ENCODE assay signal across 1 cellular context in the genomic region with DNA sequence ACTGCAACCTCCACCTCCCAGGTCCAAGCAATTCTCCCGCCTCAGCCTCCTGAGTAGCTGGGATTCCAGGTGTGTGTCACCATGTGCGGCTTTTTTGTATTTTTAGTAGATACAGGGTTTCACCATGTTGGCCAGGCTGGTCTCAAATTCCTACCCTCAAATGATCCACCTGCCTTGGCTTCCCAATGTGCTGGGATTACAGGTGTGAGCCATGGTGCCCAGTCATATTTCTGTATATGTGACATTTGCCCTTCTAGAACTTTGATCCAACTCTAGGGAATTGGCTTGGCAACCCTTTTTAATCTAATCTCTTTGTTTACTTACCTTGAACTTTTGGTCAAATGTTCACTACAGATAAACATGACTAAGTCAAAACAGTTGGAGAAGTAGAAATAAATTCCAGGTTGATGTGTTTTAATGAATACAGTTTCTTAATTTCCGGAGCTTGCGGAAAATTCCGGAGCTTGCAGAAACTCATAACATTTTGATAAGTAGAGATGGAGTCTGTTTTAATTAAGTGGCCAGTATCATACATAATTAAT.
TF ChIP-seq lines count a peak whose summit lies in the region.

No MANE protein-coding gene starts in this region.

TF ChIP-seq in H1, 55 proteins besides CTCF, POLR2A, EP300 and RAD21:
- TF ChIP-seq CHD7 (IDR thresholded peaks at IDR 0.05; ENCODE audit: insufficient replicate concordance, low read length): no peak
- TF ChIP-seq EGR1 (IDR thresholded peaks at IDR 0.05; ENCODE audit: borderline replicate concordance, low read depth, low read length): no peak
- no peak for TF ChIP-seq FOSL1 (IDR thresholded peaks at IDR 0.05; ENCODE audit: insufficient read depth, low read depth, low read length)
- TF ChIP-seq CHD2 (IDR thresholded peaks at IDR 0.05; ENCODE audit: low read length): no peak
- no peak for TF ChIP-seq TAF1 (IDR thresholded peaks at IDR 0.05; ENCODE audit: low read depth, low read length)
- TF ChIP-seq SP1 (IDR thresholded peaks at IDR 0.05; ENCODE audit: low read depth, low read length): no peak
- TF ChIP-seq KDM4A (IDR thresholded peaks at IDR 0.05; ENCODE audit: low read depth, low read length, severe bottlenecking): no peak
- TF ChIP-seq CBX8 (IDR thresholded peaks at IDR 0.05; ENCODE audit: borderline replicate concordance, low read depth, low read length): no peak
- TF ChIP-seq SIRT6 (IDR thresholded peaks at IDR 0.05; ENCODE audit: low read length): no peak
- TF ChIP-seq, protein P1, sequence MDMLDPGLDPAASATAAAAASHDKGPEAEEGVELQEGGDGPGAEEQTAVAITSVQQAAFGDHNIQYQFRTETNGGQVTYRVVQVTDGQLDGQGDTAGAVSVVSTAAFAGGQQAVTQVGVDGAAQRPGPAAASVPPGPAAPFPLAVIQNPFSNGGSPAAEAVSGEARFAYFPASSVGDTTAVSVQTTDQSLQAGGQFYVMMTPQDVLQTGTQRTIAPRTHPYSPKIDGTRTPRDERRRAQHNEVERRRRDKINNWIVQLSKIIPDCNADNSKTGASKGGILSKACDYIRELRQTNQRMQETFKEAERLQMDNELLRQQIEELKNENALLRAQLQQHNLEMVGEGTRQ (IDR thresholded peaks at IDR 0.05; ENCODE audit: low read length): no peak
- no peak for TF ChIP-seq ZNF274 (IDR thresholded peaks at IDR 0.05; ENCODE audit: borderline replicate concordance, extremely low read depth, low read length)
